In the genomic region with DNA sequence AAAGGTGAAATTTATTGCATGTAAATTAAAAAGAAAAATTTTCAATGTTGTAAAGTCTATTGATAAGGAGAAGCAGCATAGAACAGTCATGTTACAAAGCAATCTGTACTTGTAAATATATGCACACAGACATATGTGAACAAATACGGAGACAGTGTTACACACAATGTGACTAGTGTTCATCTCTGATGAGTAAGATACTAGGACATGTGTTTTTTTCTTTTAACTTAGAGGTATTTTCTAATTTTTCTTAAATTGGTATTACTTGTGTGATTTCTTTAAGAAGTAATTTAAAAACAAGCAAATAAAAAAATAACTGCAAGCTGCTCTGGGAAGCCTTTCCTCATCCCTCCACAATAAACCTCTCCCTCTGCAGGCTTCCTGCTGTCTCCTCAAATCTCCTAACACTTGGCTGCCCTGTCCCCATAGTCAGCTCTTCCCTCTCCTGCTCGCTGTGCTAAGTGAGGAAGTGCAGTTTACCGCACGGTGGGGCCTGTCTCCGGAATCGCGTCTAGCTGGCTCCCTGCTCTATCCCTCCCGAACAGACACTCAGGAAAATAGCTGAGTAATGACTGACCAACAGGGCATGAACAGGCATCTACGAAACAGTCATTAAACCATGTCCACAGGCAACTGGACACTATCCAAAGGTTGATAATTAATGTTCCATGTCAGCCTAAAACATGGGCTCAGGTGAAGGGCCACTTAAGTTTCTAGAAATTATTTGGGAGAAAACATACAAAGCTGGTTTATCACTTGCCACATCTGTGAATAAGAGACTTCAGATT, we compare ENCODE assay signal across 8 cellular contexts. TPM values are rescaled to one million over a fixed set of nuclear protein-coding genes. Genes with fewer than 3 reads are reported as not detected.
DNase-seq lines count a peak whose midpoint lies in the region; ATAC-seq and TF ChIP-seq lines count a peak whose summit lies in the region.

No MANE protein-coding gene starts in this region.

- 0 out of 22 replicates have a peak overlapping the region, but pooled peaks of 1 of the 11 experiments have one; percentile 7 for H3K27ac ChIP-seq in BLaER1 treated with 17β-estradiol and CSF1 and Interleukin-3, amounts not matched to agents 10 nM and 100 nM
- peak overlapping the region; percentile 80 for H3K27ac ChIP-seq in psoas muscle

- WGBS in psoas muscle, 3 donors: 8 to 10% (median 9%) methylated on average over 9 of the region's 9 CpGs

- intact Hi-C loops in left cardiac atrium (cut with DNase I) (loop anchor here in 1 of 2 donors (5.0 kb wide), 1 partner anchor 207 kb away; no protein-coding TSS in a partner anchor), psoas muscle (cut with DNase I) (loop anchor here (5.0 to 10.0 kb wide), 2 partner anchors 94 to 207 kb away; a partner anchor contains a TSS)

- no peaks in the 10 kb centered on the region for H3K27me3 ChIP-seq in BLaER1 treated with 17β-estradiol and CSF1 and Interleukin-3, amounts not matched to agents 10 nM and 100 nM
- H3K27me3 ChIP-seq in MG63 (no peaks in the 10 kb centered on the region), psoas muscle (ENCODE audit: insufficient read depth in 3 of 3, low read length in 2 of 3) (no peaks in the 10 kb centered on the region)

- no peaks in the 10 kb centered on the region for H3K9me3 ChIP-seq in BLaER1 treated with 17β-estradiol and CSF1 and Interleukin-3, amounts not matched to agents 10 nM and 100 nM (replicated peaks in 1 of 11)
- H3K9me3 ChIP-seq in MG63 (no peaks in the 10 kb centered on the region), psoas muscle (no peaks in the 10 kb centered on the region)

- peak; percentile 34 for TF ChIP-seq CTCF in psoas muscle (IDR thresholded peaks at IDR 0.05)

- DNase-seq in MG63 (peak; percentile 75), amygdala (lab: John Stamatoyannopoulos, UW) (peak in 48 of 56 donors; percentile 3 to 69 (median 35)), left cardiac atrium (peak; percentile 74), psoas muscle (peak; percentile 65 to 79), NCI-H345 (lab: John Stamatoyannopoulos, UW) (no peak), T-helper 2 cell (no peak)

- H3K4me1 ChIP-seq in BLaER1 treated with 17β-estradiol and CSF1 and Interleukin-3, amounts not matched to agents 10 nM and 100 nM: peaks cover 15 to 24% (median 20%) of the 10 kb centered on the region in 10 experiments
- peaks cover 15% of the 10 kb centered on the region for H3K4me1 ChIP-seq in psoas muscle

- H4K20me1 ChIP-seq in BLaER1 treated with 17β-estradiol and CSF1 and Interleukin-3, amounts not matched to agents 10 nM and 100 nM: no peaks in the 10 kb centered on the region

- peak overlapping the region in 8 of 11 experiments; percentile 4 to 54 (median 36); a peak in 13 of 22 replicates for H3K4me2 ChIP-seq in BLaER1 treated with 17β-estradiol and CSF1 and Interleukin-3, amounts not matched to agents 10 nM and 100 nM

- H3K36me3 ChIP-seq in BLaER1 treated with 17β-estradiol and CSF1 and Interleukin-3, amounts not matched to agents 10 nM and 100 nM: no peaks in the 10 kb centered on the region
- H3K36me3 ChIP-seq in MG63: no peaks in the 10 kb centered on the region
- no peaks in the 10 kb centered on the region for H3K36me3 ChIP-seq in psoas muscle (ENCODE audit: insufficient read depth in 1 of 2, low read depth in 1 of 2)

- no peak overlapping the region for H3K4me3 ChIP-seq in BLaER1 treated with 17β-estradiol and CSF1 and Interleukin-3, amounts not matched to agents 10 nM and 100 nM
- H3K4me3 ChIP-seq in MG63 (no peak overlapping the region), psoas muscle (peak overlapping the region; percentile 28)

- peak; percentile 97 to 98 for ATAC-seq in left cardiac atrium
- ATAC-seq in psoas muscle: peak; percentile 94 to 98 (median 96)
- ATAC-seq in GM19397 (IDR thresholded peaks at IDR 0.05; ENCODE audit: unreplicated experiment): no peak

- 0 out of 22 replicates have a peak overlapping the region, but pooled peaks of 2 of the 11 experiments have one; percentile 12 to 13 for H3K9ac ChIP-seq in BLaER1 treated with 17β-estradiol and CSF1 and Interleukin-3, amounts not matched to agents 10 nM and 100 nM

RNA-seq across cellular contexts. Expression of a gene that starts 35.9 kb away (rescaled TPM):
- total RNA-seq in MG63 (2014; rRNA removed; shearing (Covaris generic); ENCODE audit: low replicate concordance): 1.5 and 2.9 TPM in 2 replicates
- 10 to 100 TPM; 14.4 to 15.1 TPM for total RNA-seq in left cardiac atrium
- total RNA-seq in psoas muscle: 10 to 100 TPM in 1 of 4 donors, 1 to 10 TPM in 3; 7.7 to 10.3 (median 9.1) TPM
- polyA plus RNA-seq in psoas muscle: 1 to 10 TPM; 2.3 to 4.1 (median 2.4) TPM

RNA-seq across cellular contexts. Expression of a gene that starts 56.1 kb away (rescaled TPM):
- 17.3 and 27.6 TPM in 2 replicates for total RNA-seq in MG63 (2014; rRNA removed; shearing (Covaris generic); ENCODE audit: low replicate concordance)
- total RNA-seq in left cardiac atrium (10 to 100 TPM; 18.1 to 18.9 TPM), psoas muscle (1 to 10 TPM; 3.9 to 7.6 (median 5.2) TPM)
- 1 to 10 TPM; 2.6 to 5.9 (median 3.5) TPM for polyA plus RNA-seq in psoas muscle

Comparison
In these comparisons a context has a peak if more than half of its experiments do, and no peak if none do; other contexts are left out.
1. DNase-seq: peak in MG63 (single experiment), amygdala (48 of 56), left cardiac atrium (single experiment) and psoas muscle (2 of 2); none in NCI-H345 (single experiment) and T-helper 2 cell (0 of 5).